8 cellular contexts compared by ENCODE assay signal in the genomic region with DNA sequence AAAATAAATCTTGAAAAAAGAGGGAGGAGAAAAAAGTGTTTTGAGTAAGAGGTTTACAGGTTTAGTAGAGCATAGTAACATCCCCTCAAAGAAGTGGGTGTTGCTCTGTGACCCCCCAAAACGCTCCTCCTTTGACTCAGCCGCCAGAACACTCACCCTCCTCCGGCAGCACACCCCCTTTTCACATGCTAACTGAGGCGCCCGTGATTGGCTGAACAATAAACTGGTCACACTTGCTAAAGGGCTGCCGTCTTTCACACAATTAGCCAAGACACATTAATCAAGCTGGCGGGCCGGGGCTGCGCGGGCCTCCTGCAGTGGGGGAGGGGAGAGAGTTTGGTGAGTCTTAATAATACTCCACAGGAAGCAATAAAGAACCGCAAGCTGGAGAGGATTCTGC. TPM values are rescaled to one million over a fixed set of nuclear protein-coding genes. Genes with fewer than 3 reads are reported as not detected.
DNase-seq lines count a peak whose midpoint lies in the region; ATAC-seq and TF ChIP-seq lines count a peak whose summit lies in the region.
"Had no signal": no experiment of that assay in that cellular context is flagged by ENCODE, and none has a peak within 500 bp of the region (broad histone marks: within the 10 kb centered on the region; RNA-seq: fewer than 3 reads in every experiment).

No MANE protein-coding gene starts in this region.

- H3K79me2 ChIP-seq in Karpas-422 (ENCODE audit: low read length) = no peaks in the 10 kb centered on the region

- H3K9me3 ChIP-seq in Karpas-422 (ENCODE audit: low read length) (no peaks in the 10 kb centered on the region), iPS-18a (ENCODE audit: control insufficient read depth, low read depth, low read length) (no peaks in the 10 kb centered on the region)

- ATAC-seq in GM18873 (IDR thresholded peaks at IDR 0.05; ENCODE audit: low FRiP score, unreplicated experiment) (no peak), GM18505 (IDR thresholded peaks at IDR 0.05; ENCODE audit: unreplicated experiment) (no peak), HG02588 (IDR thresholded peaks at IDR 0.05; ENCODE audit: unreplicated experiment) (no peak)
- ATAC-seq: foreskin keratinocyte had no signal

- peak overlapping the region; percentile 27; the same call in 1 of the 2 replicates for H3K4me3 ChIP-seq in Karpas-422 (ENCODE audit: low read length)
- peak overlapping the region; percentile 43 for H3K4me3 ChIP-seq in iPS-18a (ENCODE audit: low read length)

- H3K36me3 ChIP-seq in Karpas-422 (ENCODE audit: insufficient read depth, low read length) = no peaks in the 10 kb centered on the region
- H3K36me3 ChIP-seq in iPS-18a (ENCODE audit: control insufficient read depth, low read depth, low read length) = no peaks in the 10 kb centered on the region

- H3K4me2 ChIP-seq in Karpas-422 (ENCODE audit: low read depth, low read length, poor library complexity, severe bottlenecking) = peak overlapping the region; percentile 63

- H3K4me1 ChIP-seq in Karpas-422 (ENCODE audit: low read length) = peaks cover 24% of the 10 kb centered on the region
- H3K4me1 ChIP-seq in iPS-18a (ENCODE audit: control insufficient read depth, low read depth, low read length) = peaks cover 32% of the 10 kb centered on the region

- H3K9me2 ChIP-seq in Karpas-422 (replicated peaks; ENCODE audit: insufficient read depth, low read length) = no peaks in the 10 kb centered on the region

- H3K27me3 ChIP-seq in Karpas-422 (ENCODE audit: low read length) (no peaks in the 10 kb centered on the region), iPS-18a (ENCODE audit: control insufficient read depth, insufficient read depth, low read length) (peaks cover 4% of the 10 kb centered on the region)
- H3K27me3 ChIP-seq: foreskin keratinocyte had no signal

- no peak for TF ChIP-seq POLR2A in GM18505 (IDR thresholded peaks at IDR 0.05; ENCODE audit: borderline replicate concordance, extremely low read depth, insufficient read depth, insufficient read length)

- DNase-seq in Karpas-422 = peak; percentile 79
- peak; percentile 62 for DNase-seq in activated CD8-positive, alpha-beta memory T cell treated with anti-CD3 and anti-CD28 coated beads for 24 hours
- DNase-seq in stimulated activated CD4-positive, alpha-beta T cell treated with anti-CD3 and anti-CD28 coated beads, Interleukin-4, amount 100 ng/mL, for 1 hour = peak; percentile 16

- H3K9ac ChIP-seq in Karpas-422 (ENCODE audit: low read length) (peak overlapping the region; percentile 14), iPS-18a (ENCODE audit: low read length) (no peak overlapping the region)

- H4K20me1 ChIP-seq in Karpas-422 (ENCODE audit: insufficient read depth, low read depth, low read length) = no peaks in the 10 kb centered on the region

- H3K27ac ChIP-seq in Karpas-422 (ENCODE audit: low read length) (no peak overlapping the region), iPS-18a (ENCODE audit: low read length) (no peak overlapping the region)
- H3K27ac ChIP-seq: foreskin keratinocyte had no signal

- H2AFZ ChIP-seq in Karpas-422 (ENCODE audit: low read length) = peak overlapping the region; percentile 66; the same call in 1 of the 2 replicates

RNA-seq across cellular contexts. Expression of gene CDK15, which starts 52.4 kb away (rescaled TPM):
- not detected in 2 replicates for total RNA-seq in Karpas-422 (2014; rRNA removed; shearing (Covaris generic); ENCODE audit: low replicate concordance)

Comparison
In these comparisons a context has a peak if more than half of its experiments do, and no peak if none do; other contexts are left out.
1. DNase-seq: peak in every context shown above with its lines; median percentile 79 in Karpas-422; 62 in activated CD8-positive, alpha-beta memory T cell treated with anti-CD3 and anti-CD28 coated beads for 24 hours; 16 in stimulated activated CD4-positive, alpha-beta T cell treated with anti-CD3 and anti-CD28 coated beads, Interleukin-4, amount 100 ng/mL, for 1 hour.